Comparison of ENCODE assay signal across 8 cellular contexts in the genomic region with DNA sequence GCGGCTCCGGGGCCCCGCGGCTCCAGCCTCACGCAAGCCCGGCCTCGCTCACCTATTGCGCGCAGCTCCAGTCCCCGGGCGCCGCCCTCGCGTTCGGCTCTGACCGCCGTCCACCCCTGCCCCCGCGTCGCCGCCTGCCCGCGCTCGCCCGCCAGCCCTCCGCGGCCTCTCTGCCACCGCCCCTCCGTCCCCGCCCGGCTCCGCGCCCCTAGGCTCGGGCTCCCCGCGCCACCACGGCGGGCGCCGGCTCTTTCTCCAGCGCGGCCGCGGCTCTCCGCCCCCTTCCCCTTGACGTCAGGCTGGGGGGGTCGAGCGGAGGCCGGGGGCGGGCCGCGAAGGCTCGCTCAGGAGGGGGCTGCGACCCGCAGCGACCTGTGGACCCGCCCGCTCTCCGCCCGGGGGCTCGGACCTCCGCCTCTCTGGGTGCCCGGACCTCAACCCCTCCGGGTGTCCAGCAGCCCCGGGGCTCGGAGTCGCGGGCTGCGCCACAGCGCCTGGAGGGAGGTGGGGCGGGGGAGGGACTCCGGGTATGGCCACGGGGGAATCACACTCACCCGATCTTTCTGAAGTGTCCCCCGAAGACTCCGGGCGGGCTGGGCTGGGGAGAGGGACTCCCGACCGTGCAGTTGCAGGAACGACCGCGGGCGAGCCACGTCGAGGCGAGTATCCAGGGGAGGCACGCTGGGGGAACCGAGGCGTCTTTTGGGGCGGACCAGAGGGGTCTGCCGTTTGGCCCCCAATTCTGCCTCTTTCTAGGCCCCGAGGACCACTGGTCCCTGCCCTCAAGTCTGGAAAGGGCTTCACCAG. TPM values are rescaled to one million over a fixed set of nuclear protein-coding genes. Genes with fewer than 3 reads are reported as not detected.
DNase-seq lines count a peak whose midpoint lies in the region; ATAC-seq and TF ChIP-seq lines count a peak whose summit lies in the region.

A gene with protein sequence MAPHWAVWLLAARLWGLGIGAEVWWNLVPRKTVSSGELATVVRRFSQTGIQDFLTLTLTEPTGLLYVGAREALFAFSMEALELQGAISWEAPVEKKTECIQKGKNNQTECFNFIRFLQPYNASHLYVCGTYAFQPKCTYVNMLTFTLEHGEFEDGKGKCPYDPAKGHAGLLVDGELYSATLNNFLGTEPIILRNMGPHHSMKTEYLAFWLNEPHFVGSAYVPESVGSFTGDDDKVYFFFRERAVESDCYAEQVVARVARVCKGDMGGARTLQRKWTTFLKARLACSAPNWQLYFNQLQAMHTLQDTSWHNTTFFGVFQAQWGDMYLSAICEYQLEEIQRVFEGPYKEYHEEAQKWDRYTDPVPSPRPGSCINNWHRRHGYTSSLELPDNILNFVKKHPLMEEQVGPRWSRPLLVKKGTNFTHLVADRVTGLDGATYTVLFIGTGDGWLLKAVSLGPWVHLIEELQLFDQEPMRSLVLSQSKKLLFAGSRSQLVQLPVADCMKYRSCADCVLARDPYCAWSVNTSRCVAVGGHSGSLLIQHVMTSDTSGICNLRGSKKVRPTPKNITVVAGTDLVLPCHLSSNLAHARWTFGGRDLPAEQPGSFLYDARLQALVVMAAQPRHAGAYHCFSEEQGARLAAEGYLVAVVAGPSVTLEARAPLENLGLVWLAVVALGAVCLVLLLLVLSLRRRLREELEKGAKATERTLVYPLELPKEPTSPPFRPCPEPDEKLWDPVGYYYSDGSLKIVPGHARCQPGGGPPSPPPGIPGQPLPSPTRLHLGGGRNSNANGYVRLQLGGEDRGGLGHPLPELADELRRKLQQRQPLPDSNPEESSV (minus strand): TSS at position 257 of the 807 bp plus-strand sequence. CDS start 2,194 bp downstream, outside the sequence.

- no peaks in the 10 kb centered on the region for H4K20me1 ChIP-seq in DOHH2 (ENCODE audit: control insufficient read depth, insufficient read depth, low read depth, low read length)

- H3K79me2 ChIP-seq in DOHH2 (ENCODE audit: control insufficient read depth, low read length), result no peaks in the 10 kb centered on the region

- H3F3A ChIP-seq in DOHH2 (ENCODE audit: control insufficient read depth, insufficient read depth), result no peaks in the 10 kb centered on the region

- intact Hi-C loops in dorsolateral prefrontal cortex (cut with DNase I) (loop anchor here (2.0 to 10.0 kb wide), 3 partner anchors 55 to 105 kb away; a partner anchor contains a TSS), lower leg skin (cut with DNase I; ENCODE audit: low total_unique reads) (no loop called here)

- no peak for TF ChIP-seq POLR2A in lower leg skin (IDR thresholded peaks at IDR 0.05)

- TF ChIP-seq CTCF in DOHH2 (IDR thresholded peaks at IDR 0.05; ENCODE audit: low read depth, low read length, poor library complexity, severe bottlenecking) (no peak), dorsolateral prefrontal cortex (IDR thresholded peaks at IDR 0.05 in 54 of 56, conservative IDR thresholded peaks at IDR 0.05 in 2 of 56; ENCODE audit: low read depth in 1 of 56, partially characterized antibody in 56 of 56) (peak in 2 of 56 donors; percentile 14 to 15), lower leg skin (IDR thresholded peaks at IDR 0.05) (no peak)

- H3K4me3 ChIP-seq in DOHH2 (ENCODE audit: low read length) (peak within 1 kb of the TSS; percentile 68), dorsolateral prefrontal cortex (peak within 1 kb of the TSS; percentile 70 to 99 (median 91)), lower leg skin (ENCODE audit: low read depth, poor library complexity, severe bottlenecking) (peak within 1 kb of the TSS; percentile 74)
- peak within 1 kb of the TSS; percentile 64 for H3K4me3 ChIP-seq in Jurkat, Clone E6-1 (ENCODE audit: low read length)

- H3K27ac ChIP-seq in DOHH2 (ENCODE audit: low read depth, low read length) (no peak within 1 kb of the TSS), dorsolateral prefrontal cortex (peak within 1 kb of the TSS; percentile 85 to 100 (median 99))

- no peak for DNase-seq in Jurkat, Clone E6-1 (ENCODE audit: low read depth, low spot score)
- DNase-seq in activated CD4-positive, alpha-beta T cell treated with anti-CD3 and anti-CD28 coated beads for 4 hours, result peak; percentile 57 to 59
- DNase-seq in dorsolateral prefrontal cortex, result peak in 7 of 10 donors; percentile 51 to 87 (median 77)
- DNase-seq in lower leg skin (ENCODE audit: low spot score in 2 of 2), result peak in 1 of 2 donors; percentile 91
- peak; percentile 63 for DNase-seq in stimulated activated CD8-positive, alpha-beta memory T cell treated with anti-CD3 and anti-CD28 coated beads, Interleukin-4, amount 100 ng/mL, for 48 hours

- H3K36me3 ChIP-seq in DOHH2 (ENCODE audit: control insufficient read depth, low read length), result no peaks in the 10 kb centered on the region

- ATAC-seq in HG02852 (IDR thresholded peaks at IDR 0.05; ENCODE audit: unreplicated experiment) (no peak), HG03432 (IDR thresholded peaks at IDR 0.05; ENCODE audit: unreplicated experiment) (no peak)

- H3K4me1 ChIP-seq in DOHH2 (ENCODE audit: control insufficient read depth, low read length), result peaks cover 18% of the 10 kb centered on the region

- no peaks in the 10 kb centered on the region for H3K9me2 ChIP-seq in DOHH2 (replicated peaks; ENCODE audit: control insufficient read depth, low read length)

- WGBS in lower leg skin, 2 donors, result 0 to 1% methylated on average over 51 to 52 of the region's 92 CpGs

- peak within 1 kb of the TSS; percentile 84 for H3K4me2 ChIP-seq in DOHH2 (ENCODE audit: low read length)

- peaks cover 83% of the 10 kb centered on the region for H3K27me3 ChIP-seq in DOHH2 (ENCODE audit: control insufficient read depth, low read length)
- H3K27me3 ChIP-seq in dorsolateral prefrontal cortex, result no peaks in the 10 kb centered on the region

- no peaks in the 10 kb centered on the region for H3K9me3 ChIP-seq in DOHH2 (ENCODE audit: control insufficient read depth, insufficient read depth, low read length)

RNA-seq across cellular contexts. Expression of the gene that starts here (rescaled TPM):
- 12.0 TPM for polyA plus RNA-seq in Jurkat, Clone E6-1 (2012; ENCODE audit: insufficient read depth, insufficient read length)
- total RNA-seq in dorsolateral prefrontal cortex (100 to 1,000 TPM in 4 of 120 experiments, 10 to 100 TPM in 116; 38.3 to 139 (median 61.8) TPM), lower leg skin (10 to 100 TPM; 23.5 to 42.7 (median 30.2) TPM)
